ENCODE assay signal across 9 cellular contexts in the genomic region with DNA sequence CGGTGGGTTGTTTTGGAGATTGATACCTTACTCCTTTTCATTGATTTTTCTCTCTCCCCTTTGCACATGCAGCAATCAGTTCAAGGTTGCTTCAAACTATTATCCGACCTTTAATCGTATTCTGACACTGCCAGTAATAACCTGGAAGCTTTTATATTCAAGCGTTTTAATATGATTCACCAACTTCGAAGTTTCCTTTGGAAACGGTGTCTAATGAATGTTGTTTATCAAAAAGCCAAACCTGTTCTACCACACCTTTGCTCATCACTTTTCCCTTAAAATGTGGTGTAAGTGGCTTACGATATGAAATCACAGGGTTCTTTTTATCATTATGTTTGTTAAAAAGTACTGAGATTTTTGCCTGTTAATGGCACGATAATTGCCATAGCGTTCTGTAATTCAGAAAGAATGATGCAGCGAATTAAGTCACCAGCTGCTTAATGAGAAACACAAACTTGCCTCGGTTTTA. TPM values are rescaled to one million over a fixed set of nuclear protein-coding genes. Genes with fewer than 3 reads are reported as not detected.
DNase-seq lines count a peak whose midpoint lies in the region; ATAC-seq, FAIRE-seq and TF ChIP-seq lines count a peak whose summit lies in the region.
"Had no signal": no experiment of that assay in that cellular context is flagged by ENCODE, and none has a peak within 500 bp of the region (broad histone marks: within the 10 kb centered on the region; RNA-seq: fewer than 3 reads in every experiment).

No MANE protein-coding gene starts in this region.

- TF ChIP-seq CTCF in PC-3 (conservative IDR thresholded peaks at IDR 0.05; ENCODE audit: low read depth, low read length) (no peak), pancreas (IDR thresholded peaks at IDR 0.05) (no peak)

- peak; percentile 39 for DNase-seq in DMS 273 (lab: John Stamatoyannopoulos, UW; ENCODE audit: unreplicated experiment)
- DNase-seq in DMS 273 treated with DMSO at 0.1 percent for 48 hours (lab: John Stamatoyannopoulos, UW): no peak
- peak; percentile 50 for DNase-seq in PC-3
- no peak for DNase-seq in pancreas
- DNase-seq in islet precursor cell: no peak

- no peak for ATAC-seq in PC-3
- no peak for ATAC-seq in pancreas
- ATAC-seq in HG03521 (IDR thresholded peaks at IDR 0.05; ENCODE audit: unreplicated experiment): no peak
- no peak for ATAC-seq in GM21737 (IDR thresholded peaks at IDR 0.05; ENCODE audit: unreplicated experiment)

- no peaks in the 10 kb centered on the region for H3F3A ChIP-seq in PC-3 (ENCODE audit: low read length, unreplicated experiment)

- peak overlapping the region; percentile 69 for H3K27ac ChIP-seq in PC-3 (ENCODE audit: low read length)
- H3K27ac ChIP-seq in esophagus (ENCODE audit: low read depth in 2 of 2, low read length in 1 of 2): peak overlapping the region; percentile 99 to 100
- peak overlapping the region; percentile 93 to 98 (median 97) for H3K27ac ChIP-seq in pancreas

- no peaks in the 10 kb centered on the region for H3K9me2 ChIP-seq in PC-3 (replicated peaks; ENCODE audit: low read length)

- H3K79me2 ChIP-seq in PC-3 (ENCODE audit: low read length): peaks cover 62% of the 10 kb centered on the region

- no peaks in the 10 kb centered on the region for H4K20me1 ChIP-seq in PC-3 (ENCODE audit: low read length)

- H3K4me1 ChIP-seq in PC-3 (ENCODE audit: insufficient read depth, low read length) (peaks cover 22% of the 10 kb centered on the region), esophagus (ENCODE audit: control insufficient read depth in 2 of 2, insufficient read depth in 2 of 2, low read length in 1 of 2) (no peaks in the 10 kb centered on the region), pancreas (peaks cover 12 to 29% (median 25%) of the 10 kb centered on the region in 3 donors)

- no peaks in the 10 kb centered on the region for H3K36me3 ChIP-seq in PC-3 (ENCODE audit: low read depth, low read length)
- no peaks in the 10 kb centered on the region for H3K36me3 ChIP-seq in esophagus (ENCODE audit: control insufficient read depth in 2 of 2, insufficient read depth in 2 of 2, low read length in 1 of 2)
- H3K36me3 ChIP-seq in pancreas: no peaks in the 10 kb centered on the region

- peak overlapping the region; percentile 94 for H3K4me3 ChIP-seq in PC-3 (ENCODE audit: low read length)
- peak overlapping the region; percentile 85 to 91 for H3K4me3 ChIP-seq in esophagus (ENCODE audit: low read depth in 1 of 2, low read length in 2 of 2)
- H3K4me3 ChIP-seq in pancreas: peak overlapping the region; percentile 66 to 85 (median 82)

- POLR2A ChIA-PET in PC-3 (lab: Charles Lee; ENCODE audit: unreplicated experiment): interaction anchor here (0.6 kb wide), 1 partner anchor 26 kb away, joined by 3 read pairs; no protein-coding TSS in a partner anchor

- H3K9ac ChIP-seq in PC-3 (ENCODE audit: low read length): peak overlapping the region; percentile 93

- H3K27me3 ChIP-seq in PC-3 (ENCODE audit: low read length) (no peaks in the 10 kb centered on the region), esophagus (ENCODE audit: control insufficient read depth in 1 of 2, insufficient read depth in 2 of 2, low read length in 2 of 2) (no peaks in the 10 kb centered on the region), pancreas (no peaks in the 10 kb centered on the region)

- CTCF ChIA-PET in PC-3 (lab: Charles Lee): no interaction called here

- intact Hi-C loops in PC-3 (cut with micrococcal nuclease) (loop anchor here (10.0 kb wide), 1 partner anchor 80 kb away; no protein-coding TSS in a partner anchor), pancreas (cut with DNase I) (no loop called here)

- 7 to 10% methylated on average over 11 of the region's 11 CpGs for WGBS in esophagus, 2 donors
- WGBS in pancreas, 2 donors: 1 to 2% methylated on average over 11 of the region's 11 CpGs

- H2AFZ ChIP-seq in PC-3 (ENCODE audit: low read length): peak overlapping the region; percentile 23

- BruUV-seq in PC-3 (replicated peaks; lab: Mats Ljungman, UMichigan): TSS peak; percentile 30

- H3K4me2 ChIP-seq in PC-3 (ENCODE audit: low read length): peak overlapping the region; percentile 82

- no peak for FAIRE-seq in pancreas (lab: Jason Lieb, UNC)
- FAIRE-seq: A204.1 had no signal

- H3K9me3 ChIP-seq in PC-3 (ENCODE audit: low read length): no peaks in the 10 kb centered on the region
- no peaks in the 10 kb centered on the region for H3K9me3 ChIP-seq in esophagus (ENCODE audit: control insufficient read depth in 2 of 2, insufficient read depth in 1 of 2, low read depth in 1 of 2, low read length in 1 of 2)
- no peaks in the 10 kb centered on the region for H3K9me3 ChIP-seq in pancreas

RNA-seq across cellular contexts. Expression of a gene that starts 0.7 kb away (rescaled TPM):
- total RNA-seq in PC-3 (2014; rRNA removed) (12.9 and 18.4 TPM in 2 replicates), pancreas (10 to 100 TPM; 20.0 to 25.8 (median 23.9) TPM)
- polyA plus RNA-seq in esophagus (10 to 100 TPM in 1 of 2 donors, 1 to 10 TPM in 1; 8.6 to 15.2 TPM), pancreas (10 to 100 TPM; 11.9 to 14.1 TPM)

Comparison
In these comparisons a context has a peak if more than half of its experiments do, and no peak if none do; other contexts are left out.
1. DNase-seq: peak in DMS 273 (single experiment) and PC-3 (single experiment); none in DMS 273 treated with DMSO at 0.1 percent for 48 hours (single experiment), pancreas (0 of 6) and islet precursor cell (single experiment).
2. Peak in every context shown above with its lines, with median percentiles within 50 percentile points of each other: H3K27ac ChIP-seq and H3K4me3 ChIP-seq.